ENCODE assay signal across 8 cellular contexts in the genomic region with DNA sequence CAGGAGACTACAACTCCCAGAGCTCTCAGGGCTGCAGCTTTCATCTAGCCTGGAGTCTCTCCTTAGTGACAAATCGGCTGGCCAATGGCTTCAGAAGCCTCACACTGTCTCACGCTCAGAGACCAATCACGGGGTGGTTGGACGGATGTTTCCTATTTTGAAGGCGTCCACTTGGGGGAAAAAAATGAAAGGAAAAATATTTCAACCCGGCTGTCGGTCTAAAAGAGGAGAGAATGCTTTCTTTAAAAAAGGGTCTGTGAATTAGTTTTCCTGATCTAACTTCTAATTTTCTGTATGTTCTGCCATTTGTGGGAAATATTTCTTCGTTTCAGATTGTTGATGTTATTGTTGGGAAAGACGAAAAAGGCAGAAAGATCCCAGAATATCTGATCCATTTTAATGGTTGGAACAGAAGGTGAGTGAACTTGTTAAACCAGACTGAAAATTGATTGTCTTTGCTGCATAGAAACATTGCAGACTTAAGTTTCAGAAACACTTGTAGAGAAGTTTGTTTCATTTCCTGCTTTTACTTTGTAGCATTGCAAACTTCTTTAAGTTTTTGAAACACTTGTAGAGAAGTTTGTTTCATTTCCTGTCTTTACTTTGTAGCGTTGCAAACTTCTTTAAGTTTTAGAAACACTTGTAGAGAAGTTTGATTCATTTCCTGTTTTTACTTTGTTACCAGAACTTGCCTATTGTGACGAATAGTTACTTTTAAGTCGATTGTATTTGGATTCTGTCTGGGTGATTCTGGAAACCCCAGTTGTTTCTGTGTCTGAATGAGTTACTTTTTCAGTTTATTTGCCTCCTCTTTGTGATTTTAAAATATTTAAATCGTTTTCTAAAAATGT. TPM values are rescaled to one million over a fixed set of nuclear protein-coding genes. Genes with fewer than 3 reads are reported as not detected.
DNase-seq lines count a peak whose midpoint lies in the region; ATAC-seq, FAIRE-seq and TF ChIP-seq lines count a peak whose summit lies in the region.

No MANE protein-coding gene starts in this region.

- TF ChIP-seq CTCF in AG10803 (conservative IDR thresholded peaks at IDR 0.05; ENCODE audit: low read length) (no peak), WERI-Rb-1 (IDR thresholded peaks at IDR 0.05; ENCODE audit: low read depth, low read length) (no peak)

- peak; percentile 47 for FAIRE-seq in small intestine (lab: Jason Lieb, UNC)

- DNase-seq in AG10803 (ENCODE audit: low read depth) (peak; percentile 92), NCI-H2227 (lab: John Stamatoyannopoulos, UW; ENCODE audit: unreplicated experiment) (peak; percentile 94), WERI-Rb-1 (peak; percentile 80), iPS-NIHi7 (ENCODE audit: extremely low spot score) (peak; percentile 86), small intestine (peak; percentile 93)
- peak; percentile 28 to 52 for DNase-seq in central memory CD8-positive, alpha-beta T cell (ENCODE audit: low spot score in 2 of 2)

- H3K4me3 Mint-ChIP-seq in central memory CD8-positive, alpha-beta T cell: peak overlapping the region; percentile 91

- H3K4me1 Mint-ChIP-seq in central memory CD8-positive, alpha-beta T cell: peaks cover 35% of the 10 kb centered on the region

- ATAC-seq in GM19035 (IDR thresholded peaks at IDR 0.05; ENCODE audit: unreplicated experiment): peak; percentile 63
- ATAC-seq in HG03196 (IDR thresholded peaks at IDR 0.05; ENCODE audit: unreplicated experiment): peak; percentile 66
- peak; percentile 80 for ATAC-seq in central memory CD8-positive, alpha-beta T cell (replicated peaks; ENCODE audit: extremely low read depth, poor library complexity, severe bottlenecking)

- H3K27me3 ChIP-seq in WERI-Rb-1 (ENCODE audit: insufficient read depth, low read depth, severe bottlenecking): peaks cover 13% of the 10 kb centered on the region
- H3K27me3 ChIP-seq in small intestine (ENCODE audit: control insufficient read depth in 2 of 2, insufficient read depth in 2 of 2, low read length in 2 of 2): no peaks in the 10 kb centered on the region

- 1 to 27% (median 7%) methylated on average over 13 of the region's 13 CpGs for WGBS in small intestine, 3 donors

- H3K27ac ChIP-seq in WERI-Rb-1 (no peak overlapping the region), small intestine (ENCODE audit: low read depth in 1 of 2, low read length in 1 of 2) (no peak overlapping the region)

- peaks cover 44% of the 10 kb centered on the region for H3K36me3 Mint-ChIP-seq in central memory CD8-positive, alpha-beta T cell (ENCODE audit: insufficient read depth)

- no peaks in the 10 kb centered on the region for H3K9me3 Mint-ChIP-seq in central memory CD8-positive, alpha-beta T cell

- H3K9me3 ChIP-seq in WERI-Rb-1 (ENCODE audit: severe bottlenecking): no peaks in the 10 kb centered on the region
- H3K9me3 ChIP-seq in small intestine (ENCODE audit: control insufficient read depth, low read depth): no peaks in the 10 kb centered on the region

- H3K27ac Mint-ChIP-seq in central memory CD8-positive, alpha-beta T cell (ENCODE audit: low read depth): peak overlapping the region; percentile 96

- peak overlapping the region; percentile 82 for H3K4me3 ChIP-seq in AG10803 (ENCODE audit: low read length)
- H3K4me3 ChIP-seq in WERI-Rb-1 (ENCODE audit: low read depth, low read length): peak overlapping the region; percentile 77
- H3K4me3 ChIP-seq in small intestine (ENCODE audit: low read depth in 1 of 2, low read length in 2 of 2): peak overlapping the region; percentile 25 to 60

- peaks cover 20% of the 10 kb centered on the region for H3K36me3 ChIP-seq in WERI-Rb-1
- peaks cover 0 to 4% of the 10 kb centered on the region in 2 donors for H3K36me3 ChIP-seq in small intestine (ENCODE audit: control insufficient read depth in 2 of 2, insufficient read depth in 2 of 2, low read length in 2 of 2)

- H3K27me3 Mint-ChIP-seq in central memory CD8-positive, alpha-beta T cell: no peaks in the 10 kb centered on the region

- peaks cover 0 to 4% of the 10 kb centered on the region in 2 donors for H3K4me1 ChIP-seq in small intestine (ENCODE audit: control insufficient read depth in 2 of 2, insufficient read depth in 1 of 2, low read depth in 1 of 2, low read length in 1 of 2)

RNA-seq across cellular contexts. Expression of gene MSL3, which starts 1.6 kb away (rescaled TPM):
- polyA plus RNA-seq in small intestine: 10 to 100 TPM; 18.2 to 36.2 (median 25.4) TPM

Comparison
In these comparisons a context has a peak if more than half of its experiments do, and no peak if none do; other contexts are left out.
1. DNase-seq: peak in every context shown above with its lines; median percentile 94 in NCI-H2227; 93 in small intestine; 92 in AG10803; 86 in iPS-NIHi7; 80 in WERI-Rb-1; 40 in central memory CD8-positive, alpha-beta T cell.